14 cellular contexts compared by ENCODE assay signal in genomic region chr3:69647081-69647480, GRCh38.
DNase-seq lines count a peak whose midpoint lies in the region; ATAC-seq and TF ChIP-seq lines count a peak whose summit lies in the region.
"Had no signal": no experiment of that assay in that cellular context is flagged by ENCODE, and none has a peak within 500 bp of the region (broad histone marks: within the 10 kb centered on the region; RNA-seq: fewer than 3 reads in every experiment).

No MANE protein-coding gene starts in this region.

- TF ChIP-seq EP300 in transverse colon (IDR thresholded peaks at IDR 0.05; ENCODE audit: low read depth) = no peak

- H3K27me3 ChIP-seq in BLaER1 treated with 17β-estradiol and CSF1 and Interleukin-3, amounts not matched to agents 10 nM and 100 nM = no peaks in the 10 kb centered on the region
- H3K27me3 ChIP-seq in SJCRH30 (no peaks in the 10 kb centered on the region), transverse colon (no peaks in the 10 kb centered on the region)

- ATAC-seq in HG03045 (IDR thresholded peaks at IDR 0.05; ENCODE audit: unreplicated experiment) (no peak), GM21529 (IDR thresholded peaks at IDR 0.05; ENCODE audit: unreplicated experiment) (no peak)
- ATAC-seq: GM23338, HCT116 had no signal

- 90 to 95% methylated on average over 3 of the region's 3 CpGs for WGBS in transverse colon (ENCODE audit: low coverage in 1 of 2), 2 donors

- H3K27ac ChIP-seq in BLaER1 treated with 17β-estradiol and CSF1 and Interleukin-3, amounts not matched to agents 10 nM and 100 nM = peak overlapping the region in 2 of 11 experiments; percentile 40 to 52; a peak in 2 of 22 replicates
- H3K27ac ChIP-seq in SJCRH30 (peak overlapping the region; percentile 28; the same call in 1 of the 2 replicates), transverse colon (peak overlapping the region in 3 of 4 donors; percentile 46 to 69 (median 66))

- no peaks in the 10 kb centered on the region for H3K36me3 ChIP-seq in BLaER1 treated with 17β-estradiol and CSF1 and Interleukin-3, amounts not matched to agents 10 nM and 100 nM
- no peaks in the 10 kb centered on the region for H3K36me3 ChIP-seq in SJCRH30
- no peaks in the 10 kb centered on the region for H3K36me3 ChIP-seq in transverse colon

- TF ChIP-seq CTCF in transverse colon (IDR thresholded peaks at IDR 0.05) = no peak

- intact Hi-C loops in transverse colon (cut with DNase I; ENCODE audit: low total_unique reads) = no loop called here

- in situ Hi-C loops in transverse colon (cut with MboI; ENCODE audit: low pct_ligation_motif_present in 1 of 4, low pct_unique_long_range_greater_than_20kb in 1 of 4, low sequenced_read_pairs in 3 of 4) = no loop called here

- DNase-seq in LHCN-M2 (ENCODE audit: low read depth) = peak; percentile 62
- DNase-seq in SJCRH30 = no peak
- no peak for DNase-seq in transverse colon
- DNase-seq in iPS-NIHi11 (ENCODE audit: low spot score) = no peak
- DNase-seq: Caco-2; CD4-positive, alpha-beta T cell; DMS153; DND-41; H9 had no signal

- H3K4me3 ChIP-seq in BLaER1 treated with 17β-estradiol and CSF1 and Interleukin-3, amounts not matched to agents 10 nM and 100 nM = no peak overlapping the region
- H3K4me3 ChIP-seq in SJCRH30 (no peak overlapping the region), transverse colon (no peak overlapping the region)
- H3K4me3 ChIP-seq: GM23338 had no signal

- peaks cover 0 to 7% (median 0%) of the 10 kb centered on the region in 11 experiments; a peak in 4 of 22 replicates for H3K9me3 ChIP-seq in BLaER1 treated with 17β-estradiol and CSF1 and Interleukin-3, amounts not matched to agents 10 nM and 100 nM (replicated peaks in 1 of 11)
- H3K9me3 ChIP-seq in SJCRH30 (replicated peaks) = no peaks in the 10 kb centered on the region
- H3K9me3 ChIP-seq in transverse colon = no peaks in the 10 kb centered on the region
- H3K9me3 ChIP-seq: Caco-2 had no signal

- TF ChIP-seq POLR2A in transverse colon (IDR thresholded peaks at IDR 0.05) = no peak

- H3K4me1 ChIP-seq in BLaER1 treated with 17β-estradiol and CSF1 and Interleukin-3, amounts not matched to agents 10 nM and 100 nM = peaks cover 33 to 50% (median 35%) of the 10 kb centered on the region in 10 experiments
- H3K4me1 ChIP-seq in SJCRH30 (peaks cover 9% of the 10 kb centered on the region; the same call in 1 of the 2 replicates), transverse colon (no peaks in the 10 kb centered on the region)
- H3K4me1 ChIP-seq: Caco-2 had no signal

- H4K20me1 ChIP-seq in BLaER1 treated with 17β-estradiol and CSF1 and Interleukin-3, amounts not matched to agents 10 nM and 100 nM = no peaks in the 10 kb centered on the region

- H3K9ac ChIP-seq in BLaER1 treated with 17β-estradiol and CSF1 and Interleukin-3, amounts not matched to agents 10 nM and 100 nM = no peak overlapping the region

- peak overlapping the region in 10 of 11 experiments; percentile 1 to 78 (median 68); a peak in 15 of 22 replicates for H3K4me2 ChIP-seq in BLaER1 treated with 17β-estradiol and CSF1 and Interleukin-3, amounts not matched to agents 10 nM and 100 nM
- H3K4me2 ChIP-seq: GM23338 had no signal
